ENCODE assay signal across 23 cellular contexts in the genomic region with DNA sequence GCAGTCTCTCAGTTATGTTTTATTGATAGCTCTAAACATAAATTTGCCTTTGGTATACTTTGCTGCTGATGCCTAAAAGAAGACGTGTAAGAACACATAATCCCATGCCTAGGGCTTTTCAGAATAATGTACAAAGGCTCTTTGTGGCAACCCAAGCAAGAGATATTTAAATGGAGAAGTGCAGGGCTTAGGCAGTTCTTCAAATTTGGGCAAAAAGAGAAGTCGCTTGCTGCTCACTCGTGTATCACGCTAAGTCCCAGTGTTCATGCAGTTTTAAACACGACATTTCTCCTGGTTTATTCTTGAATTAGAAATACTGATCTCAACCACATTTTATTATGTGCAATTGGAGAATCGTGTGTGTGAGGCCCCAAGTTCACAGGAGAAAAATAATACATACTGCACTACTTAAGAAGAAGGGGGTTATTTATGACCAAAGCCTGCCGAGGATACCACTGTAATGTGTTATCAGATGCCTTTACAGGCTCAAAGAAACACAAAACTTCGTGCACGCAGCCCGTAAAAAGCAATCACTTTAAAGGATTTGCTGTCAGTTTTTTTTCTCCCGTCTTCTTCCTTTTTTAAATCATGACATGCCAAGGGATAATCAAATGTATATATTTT. TPM values are rescaled to one million over a fixed set of nuclear protein-coding genes. Genes with fewer than 3 reads are reported as not detected.
"Had no signal": no experiment of that assay in that cellular context is flagged by ENCODE, and none has a peak within 500 bp of the region (broad histone marks: within the 10 kb centered on the region; RNA-seq: fewer than 3 reads in every experiment).

No MANE protein-coding gene starts in this region.

- H3K36me3 ChIP-seq: esophagus squamous epithelium, lower lobe of right lung had no signal

- H3K4me3 ChIP-seq: body of pancreas, esophagus squamous epithelium, hepatocyte, lower lobe of right lung had no signal

- H3K4me1 ChIP-seq: body of pancreas, lower lobe of right lung had no signal

- H3K27ac ChIP-seq: body of pancreas, esophagus squamous epithelium, hepatocyte, lower lobe of right lung had no signal

- H3K27me3 ChIP-seq: body of pancreas had no signal

- H3K4me1 Mint-ChIP-seq: activated CD4-positive, alpha-beta memory T cell treated with anti-CD3 and anti-CD28 coated beads, Interleukin-2, amount 10 ng/mL, durations not matched to agents 7 days and 5 days had no signal

- H3K4me3 Mint-ChIP-seq: activated CD4-positive, alpha-beta memory T cell treated with anti-CD3 and anti-CD28 coated beads, Interleukin-2, amount 10 ng/mL, durations not matched to agents 7 days and 5 days; activated naive CD4-positive, alpha-beta T cell treated with anti-CD3 and anti-CD28 coated beads for 36 hours; activated T-cell treated with anti-CD3 and anti-CD28 coated beads, Interleukin-2, amount 50 U/mL, for 24 hours had no signal

- H3K27ac Mint-ChIP-seq: activated CD4-positive, alpha-beta memory T cell treated with anti-CD3 and anti-CD28 coated beads, Interleukin-2, amount 10 ng/mL, durations not matched to agents 7 days and 5 days; activated naive CD4-positive, alpha-beta T cell treated with anti-CD3 and anti-CD28 coated beads for 36 hours; activated T-cell treated with anti-CD3 and anti-CD28 coated beads, Interleukin-2, amount 50 U/mL, for 24 hours; activated T-helper 2 cell treated with anti-CD3 and anti-CD28 coated beads, Interferon-gamma antibody, Interleukin-2, Interleukin-4, amounts not matched to agents 10 μg/mL and 5 μg/mL and 100 μg/mL, durations not matched to agents 14 hours and 24 hours and 36 hours; progenitor cell of endocrine pancreas had no signal

- ATAC-seq: body of pancreas, left colon, lower lobe of right lung had no signal

- H3K9me3 ChIP-seq: body of pancreas, lower lobe of right lung had no signal

- DNase-seq: activated CD4-positive, alpha-beta memory T cell treated with anti-CD3 and anti-CD28 coated beads, Interleukin-2, amount 10 ng/mL, durations not matched to agents 7 days and 5 days; activated CD4-positive, alpha-beta T cell treated with anti-CD3 and anti-CD28 coated beads for 48 hours; activated CD4-positive, CD25-positive, alpha-beta regulatory T cell; activated naive CD4-positive, alpha-beta T cell treated with anti-CD3 and anti-CD28 coated beads for 36 hours; activated T-cell treated with anti-CD3 and anti-CD28 coated beads, Interleukin-2, amount 50 U/mL, for 24 hours; body of pancreas; dermis blood vessel endothelial cell; effector memory CD4-positive, alpha-beta T cell; esophagus squamous epithelium; left colon; lower lobe of right lung; occipital lobe; stimulated activated CD4-positive, alpha-beta T cell treated with anti-CD3 and anti-CD28 coated beads, Interleukin-12 subunit alpha, Interleukin-12 subunit beta, amount 100 ng/mL, for 4 hours; stimulated activated CD4-positive, alpha-beta T cell treated with anti-CD3 and anti-CD28 coated beads, Interleukin-1b, Interleukin-23, amount 100 ng/mL, for 48 hours; stimulated activated CD8-positive, alpha-beta memory T cell treated with anti-CD3 and anti-CD28 coated beads, Interleukin-4, amount 100 ng/mL, for 48 hours; stimulated activated naive CD4-positive, alpha-beta T cell; T-helper 9 cell had no signal

- H3K9me3 Mint-ChIP-seq: activated CD4-positive, alpha-beta memory T cell treated with anti-CD3 and anti-CD28 coated beads, Interleukin-2, amount 10 ng/mL, durations not matched to agents 7 days and 5 days; activated T-cell treated with anti-CD3 and anti-CD28 coated beads, Interleukin-2, amount 50 U/mL, for 24 hours; activated T-helper 2 cell treated with anti-CD3 and anti-CD28 coated beads, Interferon-gamma antibody, Interleukin-2, Interleukin-4, amounts not matched to agents 10 μg/mL and 5 μg/mL and 100 μg/mL, durations not matched to agents 14 hours and 24 hours and 36 hours had no signal

RNA-seq across cellular contexts. Expression of a gene that starts 22.5 kb away (rescaled TPM):
- total RNA-seq: activated CD4-positive, alpha-beta memory T cell treated with anti-CD3 and anti-CD28 coated beads, Interleukin-2, amount 10 ng/mL, durations not matched to agents 7 days and 5 days; activated naive CD4-positive, alpha-beta T cell treated with anti-CD3 and anti-CD28 coated beads for 36 hours; activated T-helper 2 cell treated with anti-CD3 and anti-CD28 coated beads, Interferon-gamma antibody, Interleukin-2, Interleukin-4, amounts not matched to agents 10 μg/mL and 5 μg/mL and 100 μg/mL, durations not matched to agents 14 hours and 24 hours and 36 hours; dermis blood vessel endothelial cell; endothelial cell of umbilical vein; occipital lobe; progenitor cell of endocrine pancreas; urinary bladder had no signal
- polyA plus RNA-seq: endothelial cell of umbilical vein, hepatocyte, neural cell had no signal
